Comparison of ENCODE assay signal across 8 cellular contexts in genomic region chr1:58779837-58780585, GRCh38. TPM values are rescaled to one million over a fixed set of nuclear protein-coding genes. Genes with fewer than 3 reads are reported as not detected.
DNase-seq lines count a peak whose midpoint lies in the region; ATAC-seq and TF ChIP-seq lines count a peak whose summit lies in the region.

No MANE protein-coding gene starts in this region.

- H3K27ac Mint-ChIP-seq in CD8-positive, alpha-beta memory T cell: peak overlapping the region in 3 of 8 donors; percentile 23 to 95 (median 31)
- H3K27ac Mint-ChIP-seq in activated T-helper 17 cell treated with anti-CD3 and anti-CD28 coated beads, Interleukin-2, amount 50 U/mL, for 72 hours: peak overlapping the region; percentile 36

- no peaks in the 10 kb centered on the region for H3K27me3 ChIP-seq in CD8-positive, alpha-beta memory T cell (ENCODE audit: insufficient read depth, low read length, poor library complexity, severe bottlenecking)
- H3K27me3 ChIP-seq in left ventricle myocardium inferior (ENCODE audit: low read depth): no peaks in the 10 kb centered on the region

- POLR2A ChIA-PET in CD8-positive, alpha-beta memory T cell (lab: Charles Lee): interaction anchor here (0.9 kb wide), 1 partner anchor 517 kb away, joined by 3 read pairs; the partner anchor contains the start of gene FGGY

- H3K27me3 Mint-ChIP-seq in CD8-positive, alpha-beta memory T cell: peaks cover 0 to 19% of the 10 kb centered on the region in 2 donors
- no peaks in the 10 kb centered on the region for H3K27me3 Mint-ChIP-seq in activated T-helper 17 cell treated with anti-CD3 and anti-CD28 coated beads, Interleukin-2, amount 50 U/mL, for 72 hours

- peaks cover 9% of the 10 kb centered on the region for H3K4me1 ChIP-seq in CD8-positive, alpha-beta memory T cell (ENCODE audit: insufficient read depth, low read length)
- H3K4me1 ChIP-seq in left ventricle myocardium inferior: peaks cover 42% of the 10 kb centered on the region

- ATAC-seq in activated T-helper 17 cell treated with anti-CD3 and anti-CD28 coated beads, Interleukin-2, amount 50 U/mL, for 72 hours (replicated peaks): no peak
- no peak for ATAC-seq in GM19452 (IDR thresholded peaks at IDR 0.05; ENCODE audit: unreplicated experiment)

- H3K9me3 Mint-ChIP-seq in CD8-positive, alpha-beta memory T cell: peaks cover 0 to 7% (median 0%) of the 10 kb centered on the region in 5 donors
- H3K9me3 Mint-ChIP-seq in activated T-helper 17 cell treated with anti-CD3 and anti-CD28 coated beads, Interleukin-2, amount 50 U/mL, for 72 hours: no peaks in the 10 kb centered on the region

- peaks cover 15 to 34% (median 24%) of the 10 kb centered on the region in 3 donors for H3K4me1 Mint-ChIP-seq in CD8-positive, alpha-beta memory T cell
- peaks cover 12% of the 10 kb centered on the region for H3K4me1 Mint-ChIP-seq in activated T-helper 17 cell treated with anti-CD3 and anti-CD28 coated beads, Interleukin-2, amount 50 U/mL, for 72 hours

- no peaks in the 10 kb centered on the region for H3K36me3 ChIP-seq in CD8-positive, alpha-beta memory T cell (ENCODE audit: insufficient read depth, low read length)
- H3K36me3 ChIP-seq in left ventricle myocardium inferior: peaks cover 12% of the 10 kb centered on the region

- peak in 4 of 5 donors; percentile 16 to 49 (median 34) for DNase-seq in CD8-positive, alpha-beta memory T cell
- peak; percentile 96 for DNase-seq in NCI-H1105 (lab: John Stamatoyannopoulos, UW)
- peak; percentile 15 for DNase-seq in left ventricle myocardium inferior
- DNase-seq in skeletal muscle cell (ENCODE audit: low read depth): no peak
- DNase-seq in UCSD-AML1 (lab: John Stamatoyannopoulos, UW; ENCODE audit: unreplicated experiment): no peak
- no peak for DNase-seq in stimulated activated CD4-positive, alpha-beta T cell treated with anti-CD3 and anti-CD28 coated beads, Interleukin-4, amount 100 ng/mL, for 1 hour

- no peak overlapping the region for H3K27ac ChIP-seq in CD8-positive, alpha-beta memory T cell (ENCODE audit: low read depth, low read length)
- H3K27ac ChIP-seq in left ventricle myocardium inferior (replicated peaks): peak overlapping the region; percentile 99

- TF ChIP-seq CTCF in left ventricle myocardium inferior (IDR thresholded peaks at IDR 0.05; ENCODE audit: borderline replicate concordance): no peak

- H3K4me3 Mint-ChIP-seq in CD8-positive, alpha-beta memory T cell: peak overlapping the region; percentile 9 to 97 (median 57)
- H3K4me3 Mint-ChIP-seq in activated T-helper 17 cell treated with anti-CD3 and anti-CD28 coated beads, Interleukin-2, amount 50 U/mL, for 72 hours: peak overlapping the region; percentile 95

- H3K9me3 ChIP-seq in CD8-positive, alpha-beta memory T cell (ENCODE audit: low read length): no peaks in the 10 kb centered on the region
- no peaks in the 10 kb centered on the region for H3K9me3 ChIP-seq in left ventricle myocardium inferior (replicated peaks)

- CTCF ChIA-PET in CD8-positive, alpha-beta memory T cell (lab: Charles Lee): interaction anchor here (1.4 kb wide), 1 partner anchor 919 kb away, joined by 8 read pairs; no protein-coding TSS in a partner anchor

- intact Hi-C loops in left ventricle myocardium inferior (cut with micrococcal nuclease): loop anchor here (10.0 kb wide), 4 partner anchors 125 to 915 kb away; partner anchors contain the start of gene FGGY

- H3K36me3 Mint-ChIP-seq in CD8-positive, alpha-beta memory T cell: peaks cover 0 to 28% (median 3%) of the 10 kb centered on the region in 3 donors
- peaks cover 30% of the 10 kb centered on the region for H3K36me3 Mint-ChIP-seq in activated T-helper 17 cell treated with anti-CD3 and anti-CD28 coated beads, Interleukin-2, amount 50 U/mL, for 72 hours (ENCODE audit: low read depth)

- no peak overlapping the region for H3K4me3 ChIP-seq in CD8-positive, alpha-beta memory T cell (ENCODE audit: low read length)
- H3K4me3 ChIP-seq in left ventricle myocardium inferior (peak overlapping the region; percentile 94), skeletal muscle cell (ENCODE audit: low read depth, low read length) (peak overlapping the region; percentile 91)

RNA-seq across cellular contexts. Expression of gene JUN, which starts 3.8 kb away (rescaled TPM):
- 10 to 100 TPM; 25.5 to 27.7 TPM for total RNA-seq in CD8-positive, alpha-beta memory T cell
- polyA plus RNA-seq in CD8-positive, alpha-beta memory T cell: 163 TPM
- 10 to 100 TPM; 53.4 to 62.2 TPM for total RNA-seq in activated T-helper 17 cell treated with anti-CD3 and anti-CD28 coated beads, Interleukin-2, amount 50 U/mL, for 72 hours
- total RNA-seq in left ventricle myocardium inferior: 101 TPM

Comparison
In these comparisons a context has a peak if more than half of its experiments do, and no peak if none do; other contexts are left out.
1. DNase-seq: peak in CD8-positive, alpha-beta memory T cell (4 of 5), NCI-H1105 (single experiment) and left ventricle myocardium inferior (single experiment); none in skeletal muscle cell (single experiment), UCSD-AML1 (single experiment) and stimulated activated CD4-positive, alpha-beta T cell treated with anti-CD3 and anti-CD28 coated beads, Interleukin-4, amount 100 ng/mL, for 1 hour (single experiment).